19 cellular contexts compared by ENCODE assay signal in genomic region chr10:17523246-17523753, GRCh38.
A peak's percentile ranks its signal among the peaks of the same experiment; 100 is the strongest.
DNase-seq lines count a peak whose midpoint lies in the region; ATAC-seq, FAIRE-seq and TF ChIP-seq lines count a peak whose summit lies in the region.
"Had no signal": no experiment of that assay in that cellular context is flagged by ENCODE, and none has a peak within 500 bp of the region (broad histone marks: within the 10 kb centered on the region; RNA-seq: fewer than 3 reads in every experiment).

No MANE protein-coding gene starts in this region.

- H3K9me3 ChIP-seq in colonic mucosa (no peaks in the 10 kb centered on the region), osteoblast (ENCODE audit: low read depth, low read length) (no peaks in the 10 kb centered on the region), right cardiac atrium (ENCODE audit: control insufficient read depth, low read length) (no peaks in the 10 kb centered on the region)

- H3K27me3 ChIP-seq in colonic mucosa (no peaks in the 10 kb centered on the region), osteoblast (ENCODE audit: insufficient read depth, low read length) (no peaks in the 10 kb centered on the region), right cardiac atrium (ENCODE audit: control insufficient read depth, insufficient read depth) (no peaks in the 10 kb centered on the region)
- H3K27me3 ChIP-seq: BLaER1 treated with 17β-estradiol and CSF1 and Interleukin-3, amounts not matched to agents 10 nM and 100 nM had no signal

- no peaks in the 10 kb centered on the region for H4K20me1 ChIP-seq in osteoblast (ENCODE audit: insufficient read depth, low read length)
- H4K20me1 ChIP-seq: BLaER1 treated with 17β-estradiol and CSF1 and Interleukin-3, amounts not matched to agents 10 nM and 100 nM had no signal

- FAIRE-seq in RCC 7860 (lab: Jason Lieb, UNC), result peak; percentile 68
- FAIRE-seq in frontal cortex (lab: Jason Lieb, UNC), result no peak
- FAIRE-seq: GM12878, GM19239, H54 had no signal

- no peaks in the 10 kb centered on the region for H3K4me1 ChIP-seq in colonic mucosa
- peaks cover 10% of the 10 kb centered on the region for H3K4me1 ChIP-seq in osteoblast (ENCODE audit: insufficient read depth, low read length)
- no peaks in the 10 kb centered on the region for H3K4me1 ChIP-seq in right cardiac atrium (ENCODE audit: control insufficient read depth, insufficient read depth, low read length)

- intact Hi-C loops in colonic mucosa (cut with DNase I), result no loop called here
- intact Hi-C loops in right cardiac atrium (cut with DNase I), result no loop called here

- TF ChIP-seq CTCF in colonic mucosa (IDR thresholded peaks at IDR 0.05) (no peak), osteoblast (IDR thresholded peaks at IDR 0.05; ENCODE audit: extremely low read depth, low read depth, low read length) (no peak)

- WGBS in right cardiac atrium, result 95% methylated on average over 4 of the region's 4 CpGs

- DNase-seq in HuH-7 (ENCODE audit: low spot score) (peak; percentile 25), RCC 7860 (ENCODE audit: low spot score) (peak; percentile 25), colonic mucosa (no peak), osteoblast (ENCODE audit: insufficient read length, low spot score, missing footprints) (no peak), right cardiac atrium (no peak), cortex of kidney (lab: John Stamatoyannopoulos, UW) (no peak), frontal cortex (ENCODE audit: low spot score in 2 of 2) (no peak)
- DNase-seq: CD8-positive, alpha-beta T cell; DND-41; EL; GM23248; HCEC 1CT; HFFc6; KBM-7 had no signal

- peak overlapping the region in 1 of 2 donors; percentile 6 for H3K9ac ChIP-seq in colonic mucosa (ENCODE audit: low read depth in 2 of 2, low read length in 2 of 2)
- H3K9ac ChIP-seq: BLaER1 treated with 17β-estradiol and CSF1 and Interleukin-3, amounts not matched to agents 10 nM and 100 nM; GM23248 had no signal

- peak overlapping the region; percentile 10 for H2AFZ ChIP-seq in osteoblast (ENCODE audit: low read length)
- H2AFZ ChIP-seq: GM23248 had no signal

- no peak overlapping the region for H3K4me2 ChIP-seq in osteoblast (ENCODE audit: insufficient read depth, low read length)
- H3K4me2 ChIP-seq: BLaER1 treated with 17β-estradiol and CSF1 and Interleukin-3, amounts not matched to agents 10 nM and 100 nM had no signal

- no peaks in the 10 kb centered on the region for H3K36me3 ChIP-seq in colonic mucosa
- H3K36me3 ChIP-seq in osteoblast (ENCODE audit: insufficient read depth, low read length), result no peaks in the 10 kb centered on the region
- H3K36me3 ChIP-seq: BLaER1 treated with 17β-estradiol and CSF1 and Interleukin-3, amounts not matched to agents 10 nM and 100 nM had no signal

- H3K4me3 ChIP-seq in colonic mucosa (no peak overlapping the region), osteoblast (ENCODE audit: insufficient read depth, low read length) (no peak overlapping the region), right cardiac atrium (ENCODE audit: low read length) (no peak overlapping the region)
- H3K4me3 ChIP-seq: BLaER1 treated with 17β-estradiol and CSF1 and Interleukin-3, amounts not matched to agents 10 nM and 100 nM; GM12878; GM23248 had no signal

- no peaks in the 10 kb centered on the region for H3K79me2 ChIP-seq in osteoblast (ENCODE audit: insufficient read depth, low read length)

- ATAC-seq in right cardiac atrium, result no peak
- no peak for ATAC-seq in HG03432 (IDR thresholded peaks at IDR 0.05; ENCODE audit: unreplicated experiment)
- ATAC-seq: CD8-positive, alpha-beta T cell; GM12878 had no signal

- H3K27ac ChIP-seq in colonic mucosa (peak overlapping the region; percentile 27), osteoblast (ENCODE audit: low read depth, low read length) (no peak overlapping the region), right cardiac atrium (ENCODE audit: low read length) (no peak overlapping the region)
- H3K27ac ChIP-seq: BLaER1 treated with 17β-estradiol and CSF1 and Interleukin-3, amounts not matched to agents 10 nM and 100 nM; GM23248 had no signal

Comparison
In these comparisons a context has a peak if more than half of its experiments do, and no peak if none do; other contexts are left out.
1. DNase-seq: peak in HuH-7 (single experiment) and RCC 7860 (single experiment); none in colonic mucosa (single experiment), osteoblast (single experiment), right cardiac atrium (0 of 3), cortex of kidney (single experiment) and frontal cortex (0 of 2).